ENCODE assay signal across 14 cellular contexts in genomic region chr17:27562777-27563455, GRCh38.
DNase-seq lines count a peak whose midpoint lies in the region; ATAC-seq and TF ChIP-seq lines count a peak whose summit lies in the region.
"Had no signal": no experiment of that assay in that cellular context is flagged by ENCODE, and none has a peak within 500 bp of the region (broad histone marks: within the 10 kb centered on the region; RNA-seq: fewer than 3 reads in every experiment).

No MANE protein-coding gene starts in this region.

- H3K27ac ChIP-seq in left lung = peak overlapping the region; percentile 29 to 60
- H3K27ac ChIP-seq in thymus (ENCODE audit: low read depth) = peak overlapping the region; percentile 42
- H3K27ac ChIP-seq: ovary, WERI-Rb-1 had no signal

- CTCF ChIA-PET in activated CD8-positive, alpha-beta T cell treated with anti-CD3 and anti-CD28 coated beads, Interleukin-2, amount 10 ng/mL, durations not matched to agents 7 days and 5 days (lab: Charles Lee) = interaction anchor here (1.1 to 3.0 kb wide), 7 partner anchors 9 to 182 kb away, joined by 3 to 12 read pairs (median 4); no protein-coding TSS in a partner anchor

- peaks cover 29% of the 10 kb centered on the region for H3K36me3 Mint-ChIP-seq in activated naive CD8-positive, alpha-beta T cell treated with anti-CD3 and anti-CD28 coated beads, Interleukin-2, amount 10 ng/mL, durations not matched to agents 7 days and 5 days
- H3K36me3 Mint-ChIP-seq in activated naive CD8-positive, alpha-beta T cell treated with anti-CD3 and anti-CD28 coated beads, Interleukin-2, amount 50 U/mL, for 24 hours (ENCODE audit: low read depth) = peaks cover 29% of the 10 kb centered on the region
- peaks cover 35% of the 10 kb centered on the region for H3K36me3 Mint-ChIP-seq in activated CD8-positive, alpha-beta T cell treated with anti-CD3 and anti-CD28 coated beads, Interleukin-2, amount 10 ng/mL, durations not matched to agents 7 days and 5 days (ENCODE audit: low read depth)

- peaks cover 22 to 73% of the 10 kb centered on the region in 2 donors for H3K4me1 ChIP-seq in left lung
- no peaks in the 10 kb centered on the region for H3K4me1 ChIP-seq in thymus (ENCODE audit: control insufficient read depth, insufficient read depth, low read length)

- no peak for TF ChIP-seq CTCF in left lung (IDR thresholded peaks at IDR 0.05)

- peak overlapping the region; percentile 69 for H3K27ac Mint-ChIP-seq in activated naive CD8-positive, alpha-beta T cell treated with anti-CD3 and anti-CD28 coated beads, Interleukin-2, amount 10 ng/mL, durations not matched to agents 7 days and 5 days
- H3K27ac Mint-ChIP-seq in activated naive CD8-positive, alpha-beta T cell treated with anti-CD3 and anti-CD28 coated beads, Interleukin-2, amount 50 U/mL, for 24 hours = no peak overlapping the region
- H3K27ac Mint-ChIP-seq in activated CD8-positive, alpha-beta T cell treated with anti-CD3 and anti-CD28 coated beads, Interleukin-2, amount 10 ng/mL, durations not matched to agents 7 days and 5 days = peak overlapping the region; percentile 78
- H3K27ac Mint-ChIP-seq: stimulated activated effector memory CD8-positive, alpha-beta T cell treated with anti-CD3 and anti-CD28 coated beads, Interleukin-12 subunit alpha, Interleukin-12 subunit beta, amount 100 ng/mL, for 72 hours had no signal

- H3K9me3 Mint-ChIP-seq in activated naive CD8-positive, alpha-beta T cell treated with anti-CD3 and anti-CD28 coated beads, Interleukin-2, amount 10 ng/mL, durations not matched to agents 7 days and 5 days = no peaks in the 10 kb centered on the region
- no peaks in the 10 kb centered on the region for H3K9me3 Mint-ChIP-seq in activated naive CD8-positive, alpha-beta T cell treated with anti-CD3 and anti-CD28 coated beads, Interleukin-2, amount 50 U/mL, for 24 hours
- no peaks in the 10 kb centered on the region for H3K9me3 Mint-ChIP-seq in activated CD8-positive, alpha-beta T cell treated with anti-CD3 and anti-CD28 coated beads, Interleukin-2, amount 10 ng/mL, durations not matched to agents 7 days and 5 days (ENCODE audit: insufficient read depth)
- H3K9me3 Mint-ChIP-seq: stimulated activated effector memory CD8-positive, alpha-beta T cell treated with anti-CD3 and anti-CD28 coated beads, Interleukin-12 subunit alpha, Interleukin-12 subunit beta, amount 100 ng/mL, for 72 hours had no signal

- H3K9me3 ChIP-seq in left lung = no peaks in the 10 kb centered on the region
- peaks cover 1% of the 10 kb centered on the region for H3K9me3 ChIP-seq in thymus (ENCODE audit: control insufficient read depth)
- H3K9me3 ChIP-seq: ovary had no signal

- H3K36me3 ChIP-seq in left lung = peaks cover 0 to 2% of the 10 kb centered on the region in 2 donors
- no peaks in the 10 kb centered on the region for H3K36me3 ChIP-seq in thymus (ENCODE audit: control insufficient read depth, insufficient read depth)
- H3K36me3 ChIP-seq: ovary had no signal

- no peak for ATAC-seq in activated naive CD8-positive, alpha-beta T cell treated with anti-CD3 and anti-CD28 coated beads, Interleukin-2, amount 10 ng/mL, durations not matched to agents 7 days and 5 days (ENCODE audit: low read depth)
- no peak for ATAC-seq in activated naive CD8-positive, alpha-beta T cell treated with anti-CD3 and anti-CD28 coated beads, Interleukin-2, amount 50 U/mL, for 24 hours
- no peak for ATAC-seq in activated CD8-positive, alpha-beta T cell treated with anti-CD3 and anti-CD28 coated beads, Interleukin-2, amount 10 ng/mL, durations not matched to agents 7 days and 5 days
- no peak for ATAC-seq in left lung
- ATAC-seq: stimulated activated effector memory CD8-positive, alpha-beta T cell treated with anti-CD3 and anti-CD28 coated beads, Interleukin-12 subunit alpha, Interleukin-12 subunit beta, amount 100 ng/mL, for 72 hours had no signal

- H3K4me3 ChIP-seq in left lung (no peak overlapping the region), thymus (ENCODE audit: low read length) (no peak overlapping the region)
- H3K4me3 ChIP-seq: ovary, smooth muscle cell had no signal

- POLR2A ChIA-PET in activated naive CD8-positive, alpha-beta T cell treated with anti-CD3 and anti-CD28 coated beads, Interleukin-2, amount 10 ng/mL, durations not matched to agents 7 days and 5 days (lab: Charles Lee) = no interaction called here
- POLR2A ChIA-PET in activated CD8-positive, alpha-beta T cell treated with anti-CD3 and anti-CD28 coated beads, Interleukin-2, amount 10 ng/mL, durations not matched to agents 7 days and 5 days (lab: Charles Lee) = no interaction called here

- no peaks in the 10 kb centered on the region for H3K27me3 Mint-ChIP-seq in activated naive CD8-positive, alpha-beta T cell treated with anti-CD3 and anti-CD28 coated beads, Interleukin-2, amount 10 ng/mL, durations not matched to agents 7 days and 5 days
- H3K27me3 Mint-ChIP-seq in activated naive CD8-positive, alpha-beta T cell treated with anti-CD3 and anti-CD28 coated beads, Interleukin-2, amount 50 U/mL, for 24 hours = no peaks in the 10 kb centered on the region
- no peaks in the 10 kb centered on the region for H3K27me3 Mint-ChIP-seq in activated CD8-positive, alpha-beta T cell treated with anti-CD3 and anti-CD28 coated beads, Interleukin-2, amount 10 ng/mL, durations not matched to agents 7 days and 5 days (ENCODE audit: low read depth)

- H3K4me1 Mint-ChIP-seq in activated naive CD8-positive, alpha-beta T cell treated with anti-CD3 and anti-CD28 coated beads, Interleukin-2, amount 10 ng/mL, durations not matched to agents 7 days and 5 days = peaks cover 41% of the 10 kb centered on the region
- peaks cover 41% of the 10 kb centered on the region for H3K4me1 Mint-ChIP-seq in activated naive CD8-positive, alpha-beta T cell treated with anti-CD3 and anti-CD28 coated beads, Interleukin-2, amount 50 U/mL, for 24 hours
- H3K4me1 Mint-ChIP-seq in activated CD8-positive, alpha-beta T cell treated with anti-CD3 and anti-CD28 coated beads, Interleukin-2, amount 10 ng/mL, durations not matched to agents 7 days and 5 days (ENCODE audit: low read depth) = peaks cover 52% of the 10 kb centered on the region

- intact Hi-C loops in left lung (cut with DNase I) = no loop called here
- intact Hi-C loops in head of caudate nucleus (cut with DNase I) = no loop called here

- H3K4me3 Mint-ChIP-seq in activated naive CD8-positive, alpha-beta T cell treated with anti-CD3 and anti-CD28 coated beads, Interleukin-2, amount 10 ng/mL, durations not matched to agents 7 days and 5 days = no peak overlapping the region
- H3K4me3 Mint-ChIP-seq in activated naive CD8-positive, alpha-beta T cell treated with anti-CD3 and anti-CD28 coated beads, Interleukin-2, amount 50 U/mL, for 24 hours = no peak overlapping the region
- no peak overlapping the region for H3K4me3 Mint-ChIP-seq in activated CD8-positive, alpha-beta T cell treated with anti-CD3 and anti-CD28 coated beads, Interleukin-2, amount 10 ng/mL, durations not matched to agents 7 days and 5 days
- H3K4me3 Mint-ChIP-seq: stimulated activated effector memory CD8-positive, alpha-beta T cell treated with anti-CD3 and anti-CD28 coated beads, Interleukin-12 subunit alpha, Interleukin-12 subunit beta, amount 100 ng/mL, for 72 hours had no signal

- no peak for DNase-seq in activated naive CD8-positive, alpha-beta T cell treated with anti-CD3 and anti-CD28 coated beads, Interleukin-2, amount 10 ng/mL, durations not matched to agents 7 days and 5 days
- no peak for DNase-seq in activated naive CD8-positive, alpha-beta T cell treated with anti-CD3 and anti-CD28 coated beads, Interleukin-2, amount 50 U/mL, for 24 hours
- DNase-seq in activated CD8-positive, alpha-beta T cell treated with anti-CD3 and anti-CD28 coated beads, Interleukin-2, amount 10 ng/mL, durations not matched to agents 7 days and 5 days = no peak
- DNase-seq in left lung = no peak
- no peak for DNase-seq in head of caudate nucleus
- DNase-seq in NCI-H1092 treated with DMSO at 0.1 percent for 48 hours (lab: John Stamatoyannopoulos, UW) = no peak
- no peak for DNase-seq in D341Med (ENCODE audit: low spot score)
- DNase-seq: amniotic stem cell, midbrain, ovary, WERI-Rb-1 had no signal

- 98% methylated on average over 8 of the region's 8 CpGs for WGBS in thymus

- H3K27me3 ChIP-seq in left lung (no peaks in the 10 kb centered on the region), thymus (ENCODE audit: control insufficient read depth, insufficient read depth) (no peaks in the 10 kb centered on the region)
- H3K27me3 ChIP-seq: ovary had no signal
